11 cellular contexts compared by ENCODE assay signal in genomic region chr16:30652718-30653117, GRCh38. TPM values are rescaled to one million over a fixed set of nuclear protein-coding genes. Genes with fewer than 3 reads are reported as not detected.
DNase-seq lines count a peak whose midpoint lies in the region; ATAC-seq and TF ChIP-seq lines count a peak whose summit lies in the region.
"Had no signal": no experiment of that assay in that cellular context is flagged by ENCODE, and none has a peak within 500 bp of the region (broad histone marks: within the 10 kb centered on the region; RNA-seq: fewer than 3 reads in every experiment).

No MANE protein-coding gene starts in this region.

- DNase-seq in AG04449 (ENCODE audit: low read depth, low spot score) (no peak), H7 (peak; percentile 41), naive B cell (no peak), T-helper 9 cell (no peak), left lobe of liver (ENCODE audit: low spot score) (no peak), SHP77 treated with DMSO at 0.1 percent for 48 hours (lab: John Stamatoyannopoulos, UW) (no peak), globus pallidus (ENCODE audit: low spot score) (no peak)
- no peak for DNase-seq in activated naive CD8-positive, alpha-beta T cell treated with anti-CD3 and anti-CD28 coated beads, Interleukin-2, amount 10 ng/mL, durations not matched to agents 7 days and 5 days
- DNase-seq: activated CD4-positive, CD25-positive, alpha-beta regulatory T cell; NCI-H187; stimulated activated CD4-positive, alpha-beta T cell treated with anti-CD3 and anti-CD28 coated beads, Interleukin-2, amount 100 ng/mL, for 24 hours had no signal

- H3K9me3 Mint-ChIP-seq in activated naive CD8-positive, alpha-beta T cell treated with anti-CD3 and anti-CD28 coated beads, Interleukin-2, amount 10 ng/mL, durations not matched to agents 7 days and 5 days, result no peaks in the 10 kb centered on the region
- H3K9me3 Mint-ChIP-seq in naive B cell, result no peaks in the 10 kb centered on the region

- no peak for TF ChIP-seq CTCF in AG04449 (IDR thresholded peaks at IDR 0.05; ENCODE audit: insufficient read depth, low read length, missing control alignments)

- CTCF ChIA-PET in AG04449 (lab: Yijun Ruan, JAX), result interaction anchor here (1.0 to 1.2 kb wide), 2 partner anchors 41 to 53 kb away, joined by 4 to 5 read pairs; no protein-coding TSS in a partner anchor

- H3K4me3 ChIP-seq in AG04449 (ENCODE audit: low read depth, low read length) (peak overlapping the region; percentile 86), H7 (ENCODE audit: insufficient read depth, low read depth, low read length) (no peak overlapping the region)

- H3K4me1 Mint-ChIP-seq in activated naive CD8-positive, alpha-beta T cell treated with anti-CD3 and anti-CD28 coated beads, Interleukin-2, amount 10 ng/mL, durations not matched to agents 7 days and 5 days, result peaks cover 32% of the 10 kb centered on the region
- H3K4me1 Mint-ChIP-seq in naive B cell, result peaks cover 30 to 51% (median 37%) of the 10 kb centered on the region in 3 donors

- peak overlapping the region; percentile 93 for H3K4me3 Mint-ChIP-seq in activated naive CD8-positive, alpha-beta T cell treated with anti-CD3 and anti-CD28 coated beads, Interleukin-2, amount 10 ng/mL, durations not matched to agents 7 days and 5 days
- H3K4me3 Mint-ChIP-seq in naive B cell, result peak overlapping the region; percentile 55 to 100 (median 88)

- H3K36me3 Mint-ChIP-seq in activated naive CD8-positive, alpha-beta T cell treated with anti-CD3 and anti-CD28 coated beads, Interleukin-2, amount 10 ng/mL, durations not matched to agents 7 days and 5 days, result peaks cover 11% of the 10 kb centered on the region
- H3K36me3 Mint-ChIP-seq in naive B cell, result peaks cover 0 to 15% of the 10 kb centered on the region in 2 donors

- H3K27me3 Mint-ChIP-seq in activated naive CD8-positive, alpha-beta T cell treated with anti-CD3 and anti-CD28 coated beads, Interleukin-2, amount 10 ng/mL, durations not matched to agents 7 days and 5 days, result no peaks in the 10 kb centered on the region
- no peaks in the 10 kb centered on the region for H3K27me3 Mint-ChIP-seq in naive B cell

- ATAC-seq in activated naive CD8-positive, alpha-beta T cell treated with anti-CD3 and anti-CD28 coated beads, Interleukin-2, amount 10 ng/mL, durations not matched to agents 7 days and 5 days (ENCODE audit: low read depth), result no peak
- ATAC-seq in naive B cell (ENCODE audit: low read depth in 2 of 2), result no peak
- ATAC-seq in left lobe of liver, result no peak

- peaks cover 13% of the 10 kb centered on the region for H3K27me3 ChIP-seq in H7 (ENCODE audit: control insufficient read depth, insufficient read depth, low read length)

- peak overlapping the region; percentile 86 for H3K27ac Mint-ChIP-seq in activated naive CD8-positive, alpha-beta T cell treated with anti-CD3 and anti-CD28 coated beads, Interleukin-2, amount 10 ng/mL, durations not matched to agents 7 days and 5 days
- H3K27ac Mint-ChIP-seq in naive B cell, result peak overlapping the region in 3 of 6 donors; percentile 80 to 95 (median 84)

- POLR2A ChIA-PET in AG04449 (lab: Yijun Ruan, JAX), result no interaction called here
- POLR2A ChIA-PET in activated naive CD8-positive, alpha-beta T cell treated with anti-CD3 and anti-CD28 coated beads, Interleukin-2, amount 10 ng/mL, durations not matched to agents 7 days and 5 days (lab: Charles Lee), result interaction anchor here (0.7 kb wide), 2 partner anchors 8 to 12 kb away, joined by 3 to 4 read pairs; no protein-coding TSS in a partner anchor

- H3K36me3 ChIP-seq in H7 (replicated peaks; ENCODE audit: control insufficient read depth, insufficient read depth, low read length), result no peaks in the 10 kb centered on the region; the same call in 1 of the 2 replicates

RNA-seq across cellular contexts. Expression of gene PRR14, which starts 2.0 kb away (rescaled TPM):
- total RNA-seq in H7 (2014; rRNA removed; shearing (Covaris generic)), result 4.7 and 4.8 TPM in 2 replicates
- total RNA-seq in activated naive CD8-positive, alpha-beta T cell treated with anti-CD3 and anti-CD28 coated beads, Interleukin-2, amount 10 ng/mL, durations not matched to agents 7 days and 5 days, result 10 to 100 TPM; 89.7 to 97.1 TPM
- 10 to 100 TPM; 11.6 to 40.9 (median 17.8) TPM for polyA plus RNA-seq in naive B cell (ENCODE audit: low read depth in 6 of 6)
- 24.2 TPM for total RNA-seq in left lobe of liver

RNA-seq across cellular contexts. Expression of gene FBRS, which starts 5.5 kb away (rescaled TPM):
- 11.5 and 13.4 TPM in 2 replicates for total RNA-seq in H7 (2014; rRNA removed; shearing (Covaris generic))
- total RNA-seq in activated naive CD8-positive, alpha-beta T cell treated with anti-CD3 and anti-CD28 coated beads, Interleukin-2, amount 10 ng/mL, durations not matched to agents 7 days and 5 days, result 100 to 1,000 TPM; 140 to 143 TPM
- polyA plus RNA-seq in naive B cell (ENCODE audit: low read depth in 6 of 6), result 1 to 10 TPM in 5 of 6 donors, under 1 TPM in 1; 0.88 to 9.0 (median 4.2) TPM
- total RNA-seq in left lobe of liver, result 22.7 TPM

RNA-seq across cellular contexts. Expression of gene ZNF689, which starts 42.5 kb away (rescaled TPM):
- total RNA-seq in H7 (2014; rRNA removed; shearing (Covaris generic)), result 17.3 and 18.7 TPM in 2 replicates
- total RNA-seq in activated naive CD8-positive, alpha-beta T cell treated with anti-CD3 and anti-CD28 coated beads, Interleukin-2, amount 10 ng/mL, durations not matched to agents 7 days and 5 days, result 10 to 100 TPM; 12.7 to 14.4 TPM
- polyA plus RNA-seq in naive B cell (ENCODE audit: low read depth in 6 of 6), result 10 to 100 TPM in 4 of 6 donors, 1 to 10 TPM in 2; 6.1 to 12.8 (median 10.5) TPM
- total RNA-seq in left lobe of liver, result 4.9 TPM

RNA-seq across cellular contexts. Expression of gene SRCAP, which starts 46.3 kb away (rescaled TPM):
- 7.4 and 12.1 TPM in 2 replicates for total RNA-seq in H7 (2014; rRNA removed; shearing (Covaris generic))
- 10 to 100 TPM; 89.4 to 92.2 TPM for total RNA-seq in activated naive CD8-positive, alpha-beta T cell treated with anti-CD3 and anti-CD28 coated beads, Interleukin-2, amount 10 ng/mL, durations not matched to agents 7 days and 5 days
- polyA plus RNA-seq in naive B cell (ENCODE audit: low read depth in 6 of 6), result 10 to 100 TPM in 5 of 6 donors, not detected in 1; 11.9 to 41.5 (median 14.8) TPM
- 27.7 TPM for total RNA-seq in left lobe of liver
